8 cellular contexts compared by ENCODE assay signal in the genomic region with DNA sequence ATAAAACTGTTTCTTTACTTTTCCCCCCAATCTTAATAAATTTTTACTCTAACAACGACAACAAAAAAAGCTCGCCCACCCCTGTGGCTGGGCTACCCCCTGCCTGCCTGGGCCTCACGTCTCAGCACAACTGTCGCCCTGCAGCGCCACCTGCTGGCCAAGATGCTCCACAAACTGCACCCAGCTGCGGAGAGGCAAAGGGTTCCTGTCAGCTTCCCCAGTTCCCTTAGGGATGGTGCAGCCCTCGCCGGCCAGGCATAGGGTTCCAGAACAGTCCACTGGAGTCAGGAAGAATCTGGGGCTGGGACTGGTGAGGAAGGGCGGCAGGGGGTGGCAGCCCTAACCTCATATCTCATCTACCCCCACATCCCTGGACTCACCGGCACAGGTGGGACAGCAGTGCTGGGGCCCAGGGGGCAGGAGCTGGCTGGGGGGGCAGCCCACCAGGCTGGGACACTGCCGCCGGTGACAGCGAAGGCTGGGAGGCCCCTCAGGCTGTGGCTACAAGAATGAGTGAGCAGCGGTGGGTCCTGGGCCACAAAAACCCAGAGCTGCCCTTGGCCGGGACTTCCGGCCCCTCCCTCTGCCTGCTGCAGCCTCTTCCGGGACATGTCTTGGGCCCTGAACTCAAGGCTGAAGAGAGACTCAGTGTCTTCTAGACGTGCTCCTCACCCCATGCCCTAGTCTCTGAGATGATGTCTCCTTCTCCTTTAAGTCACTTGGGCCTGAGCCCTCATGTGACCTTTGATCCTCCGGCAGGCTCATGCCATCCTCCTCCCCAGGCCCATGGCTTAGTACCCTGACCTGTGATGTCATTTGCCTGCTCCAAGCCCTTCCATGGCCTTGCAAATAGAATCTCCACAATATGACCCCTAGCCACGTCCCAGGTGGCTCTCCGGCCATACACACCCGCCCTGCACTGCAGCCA. TPM values are rescaled to one million over a fixed set of nuclear protein-coding genes. Genes with fewer than 3 reads are reported as not detected.
A peak's percentile ranks its signal among the peaks of the same experiment; 100 is the strongest.
DNase-seq lines count a peak whose midpoint lies in the region; TF ChIP-seq lines count a peak whose summit lies in the region.

No MANE protein-coding gene starts in this region.

- CTCF ChIA-PET in RWPE1 (lab: Yijun Ruan, JAX): interaction anchor here (0.5 to 1.5 kb wide), 13 partner anchors 9 to 536 kb away, joined by 3 to 13 read pairs (median 4); a partner anchor contains a TSS

- H3K9me3 Mint-ChIP-seq in osteocyte (ENCODE audit: unreplicated experiment): no peaks in the 10 kb centered on the region

- peaks cover 2% of the 10 kb centered on the region for H3K4me1 Mint-ChIP-seq in osteocyte (ENCODE audit: unreplicated experiment)

- no peak for TF ChIP-seq EP300 in tibial nerve (IDR thresholded peaks at IDR 0.05)

- no peak overlapping the region for H3K27ac ChIP-seq in Karpas-422 (ENCODE audit: low read length)
- no peak overlapping the region for H3K27ac ChIP-seq in RWPE1
- H3K27ac ChIP-seq in tibial nerve: no peak overlapping the region

- peak overlapping the region; percentile 96 for H3K4me3 ChIP-seq in Karpas-422 (ENCODE audit: low read length)
- H3K4me3 ChIP-seq in foreskin fibroblast (ENCODE audit: low read depth in 1 of 2, low read length in 2 of 2): no peak overlapping the region
- H3K4me3 ChIP-seq in tibial nerve: peak overlapping the region in 1 of 4 donors; percentile 3

- H3K36me3 ChIP-seq in Karpas-422 (ENCODE audit: insufficient read depth, low read length): no peaks in the 10 kb centered on the region
- no peaks in the 10 kb centered on the region for H3K36me3 ChIP-seq in tibial nerve

- H4K20me1 ChIP-seq in Karpas-422 (ENCODE audit: insufficient read depth, low read depth, low read length): no peaks in the 10 kb centered on the region

- peaks cover 8% of the 10 kb centered on the region for H3K79me2 ChIP-seq in Karpas-422 (ENCODE audit: low read length)

- no peaks in the 10 kb centered on the region for H3K36me3 Mint-ChIP-seq in osteocyte (ENCODE audit: unreplicated experiment)

- peak overlapping the region; percentile 99 for H2AFZ ChIP-seq in Karpas-422 (ENCODE audit: low read length)

- peaks cover 10% of the 10 kb centered on the region for H3K4me1 ChIP-seq in Karpas-422 (ENCODE audit: low read length)
- H3K4me1 ChIP-seq in tibial nerve: no peaks in the 10 kb centered on the region

- no peaks in the 10 kb centered on the region for H3K9me2 ChIP-seq in Karpas-422 (replicated peaks; ENCODE audit: insufficient read depth, low read length)

- TF ChIP-seq CTCF in GM20000 (IDR thresholded peaks at IDR 0.05; ENCODE audit: extremely low read depth, missing control alignments) (peak; percentile 83), RWPE1 (conservative IDR thresholded peaks at IDR 0.05; ENCODE audit: low read depth) (peak; percentile 98), foreskin fibroblast (IDR thresholded peaks at IDR 0.05; ENCODE audit: low read depth, low read length) (peak; percentile 87), osteocyte (IDR thresholded peaks at IDR 0.05) (peak; percentile 97), tibial nerve (IDR thresholded peaks at IDR 0.05) (peak; percentile 83 to 95 (median 92))

- no peak for TF ChIP-seq POLR2A in tibial nerve (IDR thresholded peaks at IDR 0.05)

- no peak overlapping the region for H3K4me3 Mint-ChIP-seq in osteocyte (ENCODE audit: unreplicated experiment)

- H3K4me2 ChIP-seq in Karpas-422 (ENCODE audit: low read depth, low read length, poor library complexity, severe bottlenecking): peak overlapping the region; percentile 86

- peak overlapping the region; percentile 91 for H3K9ac ChIP-seq in Karpas-422 (ENCODE audit: low read length)

- H3K27me3 ChIP-seq in Karpas-422 (ENCODE audit: low read length) (no peaks in the 10 kb centered on the region), tibial nerve (peaks cover 0 to 23% of the 10 kb centered on the region in 2 donors)

- H3K9me3 ChIP-seq in Karpas-422 (ENCODE audit: low read length) (no peaks in the 10 kb centered on the region), tibial nerve (no peaks in the 10 kb centered on the region)

- peak; percentile 78 for DNase-seq in COLO668 (lab: John Stamatoyannopoulos, UW; ENCODE audit: unreplicated experiment)
- peak; percentile 93 for DNase-seq in GM20000 (ENCODE audit: low spot score)
- DNase-seq in Karpas-422: peak; percentile 96
- DNase-seq in RWPE1 (ENCODE audit: low spot score): peak; percentile 69
- DNase-seq in activated T-helper 1 cell treated with anti-CD3 and anti-CD28 coated beads, Interleukin-2, amount 50 U/mL, for 16 hours (ENCODE audit: low read depth in 1 of 2, low spot score in 1 of 2): peak; percentile 74 to 87
- peak in 1 of 2 donors; percentile 87 for DNase-seq in foreskin fibroblast
- DNase-seq in osteocyte (ENCODE audit: extremely low spot score, unreplicated experiment): peak; percentile 95
- peak; percentile 75 to 89 for DNase-seq in tibial nerve (ENCODE audit: low spot score in 2 of 2)

- 53% methylated on average over 19 to 22 of the region's 22 CpGs for WGBS in tibial nerve, 2 donors

- POLR2A ChIA-PET in RWPE1 (lab: Yijun Ruan, JAX; ENCODE audit: low non-redundant PET): interaction anchor here (0.6 kb wide), 1 partner anchor 171 kb away, joined by 4 read pairs; no protein-coding TSS in a partner anchor

- no peaks in the 10 kb centered on the region for H3K27me3 Mint-ChIP-seq in osteocyte (ENCODE audit: unreplicated experiment)

- H3K27ac Mint-ChIP-seq in osteocyte (ENCODE audit: unreplicated experiment): no peak overlapping the region

RNA-seq across cellular contexts. Expression of a gene that starts 21.2 kb away (rescaled TPM):
- 184 and 208 TPM in 2 replicates for total RNA-seq in Karpas-422 (2014; rRNA removed; shearing (Covaris generic); ENCODE audit: low replicate concordance)
- 161 and 162 TPM in 2 replicates for total RNA-seq in osteocyte
- 100 to 1,000 TPM in 1 of 4 donors, 10 to 100 TPM in 3; 57.9 to 122 (median 75.4) TPM for total RNA-seq in tibial nerve

RNA-seq across cellular contexts. Expression of a gene that starts 26.6 kb away (rescaled TPM):
- 1.6 and 11.7 TPM in 2 replicates for total RNA-seq in Karpas-422 (2014; rRNA removed; shearing (Covaris generic); ENCODE audit: low replicate concordance)
- total RNA-seq in osteocyte (0.55 and 0.70 TPM in 2 replicates), tibial nerve (under 1 TPM; 0.21 to 0.90 (median 0.40) TPM)

RNA-seq across cellular contexts. Expression of a gene that starts 53.7 kb away (rescaled TPM):
- not detected in 2 replicates for total RNA-seq in Karpas-422 (2014; rRNA removed; shearing (Covaris generic); ENCODE audit: low replicate concordance)
- total RNA-seq in osteocyte (26.9 and 28.6 TPM in 2 replicates), tibial nerve (10 to 100 TPM in 2 of 4 donors, 1 to 10 TPM in 2; 5.5 to 13.5 (median 9.0) TPM)

RNA-seq across cellular contexts. Expression of a gene that starts 53.8 kb away (rescaled TPM):
- total RNA-seq in Karpas-422 (2014; rRNA removed; shearing (Covaris generic); ENCODE audit: low replicate concordance): 7.8 and 11.5 TPM in 2 replicates
- total RNA-seq in osteocyte: 0.24 TPM in 1 of 2 replicates, not detected in the other
- total RNA-seq in tibial nerve: 10 to 100 TPM in 3 of 4 donors, 1 to 10 TPM in 1; 7.8 to 28.8 (median 15.0) TPM
